In the genomic region with DNA sequence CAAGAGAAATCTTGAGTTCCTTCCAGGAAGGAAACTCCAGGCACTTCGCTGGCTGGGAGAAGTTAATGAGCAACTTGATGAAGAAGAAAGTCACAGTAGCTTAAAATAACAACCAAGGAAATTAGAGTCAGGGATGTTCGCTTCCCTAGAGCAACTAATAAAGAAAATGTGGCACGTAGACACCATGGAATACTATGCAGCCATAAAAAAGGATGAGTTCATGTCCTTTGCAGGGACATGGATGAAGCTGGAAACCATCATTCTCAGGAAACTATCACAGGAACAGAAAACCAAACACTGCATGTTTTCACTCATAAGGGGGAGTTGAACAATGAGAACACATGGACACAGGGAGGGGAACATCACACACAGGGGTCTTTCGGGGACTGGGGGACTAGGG, we compare ENCODE assay signal across 8 cellular contexts.
DNase-seq lines count a peak whose midpoint lies in the region; TF ChIP-seq lines count a peak whose summit lies in the region.
"Not testable (repeated sequence)": the region's sequence is repeated elsewhere in the genome, so short reads cannot be mapped to it uniquely, and the experiment has no call there.

No MANE protein-coding gene starts in this region.

- POLR2A ChIA-PET in HEK293 (lab: Yijun Ruan, JAX): not testable (repeated sequence)

- peaks cover 0 to 14% (median 12%) of the 10 kb centered on the region in 10 experiments; a peak in 13 of 20 replicates for H3K4me1 ChIP-seq in BLaER1 treated with 17β-estradiol and CSF1 and Interleukin-3, amounts not matched to agents 10 nM and 100 nM
- not testable (repeated sequence) for H3K4me1 ChIP-seq in HEK293 (ENCODE audit: control insufficient read depth, insufficient read depth, low read length); HUES64 (ENCODE audit: insufficient read depth, low read length); endodermal cell (ENCODE audit: control insufficient read depth, insufficient read depth, low read length)
- peaks cover 20% of the 10 kb centered on the region for H3K4me1 ChIP-seq in ectodermal cell (ENCODE audit: control insufficient read depth, insufficient read depth, low read length)
- H3K4me1 ChIP-seq in neural progenitor cell: peaks cover 22% of the 10 kb centered on the region

- WGBS in HUES64: 96% methylated on average over 4 of the region's 4 CpGs
- WGBS in ectodermal cell, 2 experiments: 93 to 96% methylated on average over 4 of the region's 4 CpGs
- 96 to 100% methylated on average over 4 of the region's 4 CpGs for WGBS in endodermal cell (ENCODE audit: insufficient coverage in 1 of 2, insufficient read length in 1 of 2), 2 experiments

- peaks cover 9 to 51% (median 27%) of the 10 kb centered on the region in 11 experiments; a peak in 18 of 22 replicates for H3K36me3 ChIP-seq in BLaER1 treated with 17β-estradiol and CSF1 and Interleukin-3, amounts not matched to agents 10 nM and 100 nM
- H3K36me3 ChIP-seq in HEK293 (ENCODE audit: control insufficient read depth in 2 of 2, insufficient read depth in 1 of 2, low read length in 2 of 2); HUES64 (ENCODE audit: insufficient read depth, low read length); ectodermal cell (ENCODE audit: control insufficient read depth, insufficient read depth, low read length); endodermal cell (ENCODE audit: control insufficient read depth, insufficient read depth, low read length); neural progenitor cell: not testable (repeated sequence)

- peaks cover 16% of the 10 kb centered on the region for H3K4me1 Mint-ChIP-seq in endodermal cell
- peaks cover 43% of the 10 kb centered on the region for H3K4me1 Mint-ChIP-seq in neural progenitor cell

- H3K27ac ChIP-seq in BLaER1 treated with 17β-estradiol and CSF1 and Interleukin-3, amounts not matched to agents 10 nM and 100 nM; HEK293 (ENCODE audit: extremely low read depth, low read depth, low read length): not testable (repeated sequence)
- H3K27ac ChIP-seq in HUES64 (ENCODE audit: low read depth, low read length) (peak overlapping the region; percentile 6; the same call in 1 of the 2 replicates), ectodermal cell (ENCODE audit: insufficient read depth, low read depth, low read length, poor library complexity, severe bottlenecking) (peak overlapping the region; percentile 92), endodermal cell (ENCODE audit: low read depth, low read length) (peak overlapping the region; percentile 90), neural progenitor cell (peak overlapping the region; percentile 74)

- not testable (repeated sequence) for H2AFZ ChIP-seq in neural progenitor cell (replicated peaks)

- peaks cover 10 to 30% (median 29%) of the 10 kb centered on the region in 11 experiments; a peak in 20 of 22 replicates for H3K9me3 ChIP-seq in BLaER1 treated with 17β-estradiol and CSF1 and Interleukin-3, amounts not matched to agents 10 nM and 100 nM (replicated peaks in 1 of 11)
- H3K9me3 ChIP-seq in HEK293 (ENCODE audit: control insufficient read depth, insufficient read depth, low read depth, low read length); HUES64 (ENCODE audit: insufficient read depth, low read depth, low read length); ectodermal cell (ENCODE audit: control insufficient read depth, low read length); endodermal cell (ENCODE audit: control insufficient read depth, low read length); neural progenitor cell (ENCODE audit: low read depth): not testable (repeated sequence)

- TF ChIP-seq CTCF in HEK293 (tag by site-specific recombination; IDR thresholded peaks at IDR 0.05); endodermal cell (conservative IDR thresholded peaks at IDR 0.05); neural progenitor cell (IDR thresholded peaks at IDR 0.05): not testable (repeated sequence)

- CTCF ChIA-PET in HEK293 (lab: Yijun Ruan, JAX): not testable (repeated sequence)

- H3F3A ChIP-seq in neural progenitor cell (ENCODE audit: low read depth): peaks cover 16% of the 10 kb centered on the region

- not testable (repeated sequence) for H3K9ac ChIP-seq in BLaER1 treated with 17β-estradiol and CSF1 and Interleukin-3, amounts not matched to agents 10 nM and 100 nM; HUES64 (ENCODE audit: low read depth, low read length); endodermal cell (ENCODE audit: extremely low read depth, low read length, poor library complexity, severe bottlenecking); neural progenitor cell

- H3K36me3 Mint-ChIP-seq in endodermal cell (ENCODE audit: low read depth); neural progenitor cell: not testable (repeated sequence)

- H3K27me3 Mint-ChIP-seq in endodermal cell (ENCODE audit: insufficient read depth); neural progenitor cell (ENCODE audit: insufficient read depth, low read depth): not testable (repeated sequence)

- peak overlapping the region in 9 of 11 experiments; percentile 3 to 75 (median 49); a peak in 16 of 22 replicates for H3K4me2 ChIP-seq in BLaER1 treated with 17β-estradiol and CSF1 and Interleukin-3, amounts not matched to agents 10 nM and 100 nM
- peak overlapping the region; percentile 72 for H3K4me2 ChIP-seq in neural progenitor cell

- H3K9me3 Mint-ChIP-seq in endodermal cell (peaks cover 15% of the 10 kb centered on the region), neural progenitor cell (peaks cover 11% of the 10 kb centered on the region)

- not testable (repeated sequence) for DNase-seq in endodermal cell; neural progenitor cell (ENCODE audit: low spot score)
- DNase-seq in kidney tubule cell (ENCODE audit: low spot score) (peak; percentile 38), renal cortical epithelial cell (ENCODE audit: low read depth) (peak; percentile 54)

- peak overlapping the region; percentile 16 for H3K27ac Mint-ChIP-seq in endodermal cell
- peak overlapping the region; percentile 99 for H3K27ac Mint-ChIP-seq in neural progenitor cell

- H3K79me2 ChIP-seq in neural progenitor cell (ENCODE audit: low read depth): not testable (repeated sequence)

- not testable (repeated sequence) for H3K4me3 ChIP-seq in BLaER1 treated with 17β-estradiol and CSF1 and Interleukin-3, amounts not matched to agents 10 nM and 100 nM; HEK293 (ENCODE audit: low read depth, low read length); HUES64 (ENCODE audit: low read length); ectodermal cell (ENCODE audit: insufficient read depth, low read depth, low read length)
- H3K4me3 ChIP-seq in endodermal cell (ENCODE audit: low read length) (peak overlapping the region; percentile 39), neural progenitor cell (peak overlapping the region; percentile 27)

- not testable (repeated sequence) for H3K27me3 ChIP-seq in BLaER1 treated with 17β-estradiol and CSF1 and Interleukin-3, amounts not matched to agents 10 nM and 100 nM; HUES64 (ENCODE audit: insufficient read depth, low read length); ectodermal cell (ENCODE audit: control insufficient read depth, insufficient read depth, low read length, poor library complexity, severe bottlenecking); endodermal cell (ENCODE audit: control insufficient read depth, insufficient read depth, low read length, poor library complexity, severe bottlenecking); neural progenitor cell

- not testable (repeated sequence) for H3K4me3 Mint-ChIP-seq in endodermal cell, neural progenitor cell

- peaks cover 0 to 28% (median 0%) of the 10 kb centered on the region in 11 experiments; a peak in 1 of 22 replicates for H4K20me1 ChIP-seq in BLaER1 treated with 17β-estradiol and CSF1 and Interleukin-3, amounts not matched to agents 10 nM and 100 nM
- not testable (repeated sequence) for H4K20me1 ChIP-seq in neural progenitor cell (ENCODE audit: low read depth)

TF ChIP-seq in HEK293, 187 proteins besides CTCF, POLR2A, EP300 and RAD21:
- peak; percentile 90 for TF ChIP-seq ZNF146 (tag by site-specific recombination; IDR thresholded peaks at IDR 0.05)
